In the genomic region with DNA sequence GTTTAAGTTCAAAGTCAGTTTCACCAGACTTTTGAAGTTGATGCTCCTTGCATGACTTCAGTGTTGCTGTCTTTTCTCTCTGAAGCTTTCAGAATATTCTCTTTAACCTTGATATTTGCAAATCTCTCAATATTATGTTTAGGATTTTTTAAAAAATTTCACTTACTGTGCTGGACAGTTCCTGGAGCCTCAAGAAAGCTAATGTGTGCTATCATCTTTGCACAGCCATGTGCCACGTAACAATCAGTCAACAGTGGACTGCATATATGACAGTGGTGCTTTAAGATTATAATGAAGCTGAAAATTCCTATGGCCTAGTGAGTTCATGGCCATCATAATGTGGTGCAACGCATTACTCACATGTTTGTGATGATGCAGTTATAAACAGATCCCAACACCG, we compare ENCODE assay signal across 29 cellular contexts.
"Had no signal": no experiment of that assay in that cellular context is flagged by ENCODE, and none has a peak within 500 bp of the region (broad histone marks: within the 10 kb centered on the region; RNA-seq: fewer than 3 reads in every experiment).

No MANE protein-coding gene starts in this region.

- H3K4me3 ChIP-seq: esophagus squamous epithelium, gastrocnemius medialis, ovary, skin epidermis, thoracic aorta had no signal

- H3K9me3 Mint-ChIP-seq: activated CD4-positive, alpha-beta memory T cell treated with anti-CD3 and anti-CD28 coated beads, Interleukin-2, amount 10 ng/mL, durations not matched to agents 7 days and 5 days; activated CD4-positive, alpha-beta T cell treated with anti-CD3 and anti-CD28 coated beads, Interleukin-2, amount 10 ng/mL, durations not matched to agents 7 days and 5 days; activated T-cell treated with anti-CD3 and anti-CD28 coated beads, Interleukin-2, amount 50 U/mL, for 24 hours; nephron progenitor cell; stimulated activated effector memory CD8-positive, alpha-beta T cell treated with anti-CD3 and anti-CD28 coated beads, Interleukin-12 subunit alpha, Interleukin-12 subunit beta, amount 100 ng/mL, for 72 hours; stimulated activated naive CD8-positive, alpha-beta T cell treated with anti-CD3 and anti-CD28 coated beads, Interleukin-15, Interleukin-2, amounts not matched to agents 100 ng/mL and 50 ng/mL, for 24 hours; type B pancreatic cell; WTC11 had no signal

- H3K27ac ChIP-seq: epithelial cell of prostate, esophagus squamous epithelium, gastrocnemius medialis, neutrophil, ovary, skin epidermis, thoracic aorta had no signal

- H3K4me3 Mint-ChIP-seq: activated CD4-positive, alpha-beta memory T cell treated with anti-CD3 and anti-CD28 coated beads, Interleukin-2, amount 10 ng/mL, durations not matched to agents 7 days and 5 days; activated CD4-positive, alpha-beta T cell treated with anti-CD3 and anti-CD28 coated beads, Interleukin-2, amount 10 ng/mL, durations not matched to agents 7 days and 5 days; activated T-cell treated with anti-CD3 and anti-CD28 coated beads, Interleukin-2, amount 50 U/mL, for 24 hours; nephron progenitor cell; stimulated activated effector memory CD8-positive, alpha-beta T cell treated with anti-CD3 and anti-CD28 coated beads, Interleukin-12 subunit alpha, Interleukin-12 subunit beta, amount 100 ng/mL, for 72 hours; stimulated activated naive CD8-positive, alpha-beta T cell treated with anti-CD3 and anti-CD28 coated beads, Interleukin-15, Interleukin-2, amounts not matched to agents 100 ng/mL and 50 ng/mL, for 24 hours; type B pancreatic cell; WTC11 had no signal

- H3K4me1 Mint-ChIP-seq: nephron progenitor cell, WTC11 had no signal

- H3K27me3 ChIP-seq: esophagus squamous epithelium, gastrocnemius medialis, neutrophil, ovary had no signal

- DNase-seq: activated CD4-positive, alpha-beta memory T cell treated with anti-CD3 and anti-CD28 coated beads, Interleukin-2, amount 10 ng/mL, durations not matched to agents 7 days and 5 days; activated CD4-positive, alpha-beta T cell treated with anti-CD3 and anti-CD28 coated beads for 1 hour; activated CD4-positive, alpha-beta T cell treated with anti-CD3 and anti-CD28 coated beads, Interleukin-2, amount 10 ng/mL, durations not matched to agents 7 days and 5 days; activated CD8-positive, alpha-beta memory T cell treated with anti-CD3 and anti-CD28 coated beads, Interleukin-2, amount 50 U/mL, for 48 hours; activated gamma-delta T cell treated with Interleukin-2 at 50 U/mL for 16 hours; activated naive CD4-positive, alpha-beta T cell treated with anti-CD3 and anti-CD28 coated beads, Interleukin-2, amount 50 U/mL, for 16 hours; activated T-cell treated with anti-CD3 and anti-CD28 coated beads, Interleukin-2, amount 50 U/mL, for 24 hours; amygdala; caudate nucleus; dermis blood vessel endothelial cell; effector CD4-positive, alpha-beta T cell; esophagus squamous epithelium; gastrocnemius medialis; glutamatergic neuron; islet precursor cell; left ventricle myocardium superior; nephron progenitor cell; ovary; stimulated activated CD4-positive, alpha-beta T cell treated with anti-CD3 and anti-CD28 coated beads, Interleukin-4, amount 100 ng/mL, for 24 hours had no signal

- H3K9me3 ChIP-seq: esophagus squamous epithelium, gastrocnemius medialis, neutrophil, ovary, thoracic aorta had no signal

- H3K27ac Mint-ChIP-seq: activated CD4-positive, alpha-beta memory T cell treated with anti-CD3 and anti-CD28 coated beads, Interleukin-2, amount 10 ng/mL, durations not matched to agents 7 days and 5 days; activated T-cell treated with anti-CD3 and anti-CD28 coated beads, Interleukin-2, amount 50 U/mL, for 24 hours; nephron progenitor cell; progenitor cell of endocrine pancreas; stimulated activated effector memory CD8-positive, alpha-beta T cell treated with anti-CD3 and anti-CD28 coated beads, Interleukin-12 subunit alpha, Interleukin-12 subunit beta, amount 100 ng/mL, for 72 hours; stimulated activated naive CD8-positive, alpha-beta T cell treated with anti-CD3 and anti-CD28 coated beads, Interleukin-15, Interleukin-2, amounts not matched to agents 100 ng/mL and 50 ng/mL, for 24 hours; type B pancreatic cell; WTC11 had no signal

- H3K36me3 Mint-ChIP-seq: stimulated activated effector memory CD8-positive, alpha-beta T cell treated with anti-CD3 and anti-CD28 coated beads, Interleukin-12 subunit alpha, Interleukin-12 subunit beta, amount 100 ng/mL, for 72 hours; type B pancreatic cell; WTC11 had no signal

- H3K36me3 ChIP-seq: esophagus squamous epithelium, gastrocnemius medialis, neutrophil, ovary, thoracic aorta had no signal

- ATAC-seq: gastrocnemius medialis; left ventricle myocardium superior; sciatic nerve; stimulated activated effector memory CD8-positive, alpha-beta T cell treated with anti-CD3 and anti-CD28 coated beads, Interleukin-12 subunit alpha, Interleukin-12 subunit beta, amount 100 ng/mL, for 72 hours; WTC11 had no signal

- H3K27me3 Mint-ChIP-seq: activated CD4-positive, alpha-beta memory T cell treated with anti-CD3 and anti-CD28 coated beads, Interleukin-2, amount 10 ng/mL, durations not matched to agents 7 days and 5 days; activated T-cell treated with anti-CD3 and anti-CD28 coated beads, Interleukin-2, amount 50 U/mL, for 24 hours; stimulated activated naive CD8-positive, alpha-beta T cell treated with anti-CD3 and anti-CD28 coated beads, Interleukin-15, Interleukin-2, amounts not matched to agents 100 ng/mL and 50 ng/mL, for 24 hours had no signal

- H3K4me1 ChIP-seq: esophagus squamous epithelium, gastrocnemius medialis had no signal
